9 cellular contexts compared by ENCODE assay signal in the genomic region with DNA sequence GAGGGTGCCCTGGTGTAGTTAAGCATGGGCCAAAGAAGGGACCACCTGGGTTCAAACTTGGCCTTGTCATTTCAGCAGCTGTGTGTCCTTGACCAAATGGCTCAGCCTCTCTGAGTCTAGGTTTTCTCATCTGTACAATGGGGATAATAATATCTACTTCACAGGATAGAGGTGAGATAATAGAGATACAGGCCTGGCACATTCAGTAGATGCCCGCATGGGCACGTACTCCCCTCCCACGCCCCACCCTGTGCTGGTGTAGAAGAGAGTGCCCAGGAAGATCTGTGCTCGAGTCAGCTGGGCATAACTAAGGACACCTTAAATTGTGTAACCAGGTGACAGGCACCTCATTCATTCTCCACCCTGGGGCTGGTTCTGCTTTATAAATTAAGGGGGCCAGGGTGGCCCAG. TPM values are rescaled to one million over a fixed set of nuclear protein-coding genes. Genes with fewer than 3 reads are reported as not detected.
DNase-seq lines count a peak whose midpoint lies in the region; ATAC-seq and TF ChIP-seq lines count a peak whose summit lies in the region.
"Had no signal": no experiment of that assay in that cellular context is flagged by ENCODE, and none has a peak within 500 bp of the region (broad histone marks: within the 10 kb centered on the region; RNA-seq: fewer than 3 reads in every experiment).

No MANE protein-coding gene starts in this region.

- no peaks in the 10 kb centered on the region for H3K9me3 Mint-ChIP-seq in stimulated activated effector memory CD8-positive, alpha-beta T cell treated with anti-CD3 and anti-CD28 coated beads, Interleukin-12 subunit alpha, Interleukin-12 subunit beta, amount 100 ng/mL, for 72 hours

- H3K4me3 ChIP-seq in coronary artery (peak overlapping the region; percentile 60), MG63 (no peak overlapping the region)

- ATAC-seq in HG03439 (IDR thresholded peaks at IDR 0.05; ENCODE audit: unreplicated experiment) = peak; percentile 24
- peak; percentile 67 for ATAC-seq in stimulated activated effector memory CD8-positive, alpha-beta T cell treated with anti-CD3 and anti-CD28 coated beads, Interleukin-12 subunit alpha, Interleukin-12 subunit beta, amount 100 ng/mL, for 72 hours

- peaks cover 47% of the 10 kb centered on the region for H3K4me1 Mint-ChIP-seq in stimulated activated effector memory CD8-positive, alpha-beta T cell treated with anti-CD3 and anti-CD28 coated beads, Interleukin-12 subunit alpha, Interleukin-12 subunit beta, amount 100 ng/mL, for 72 hours

- no peaks in the 10 kb centered on the region for H3K9me3 ChIP-seq in MG63

- H3K27me3 ChIP-seq in MG63 = no peaks in the 10 kb centered on the region

- DNase-seq in NK-92 treated with Interleukin-12 subunit alpha and Interleukin-12 subunit beta, amount 100 ng/mL, for 24 hours (lab: John Stamatoyannopoulos, UW) = peak; percentile 42
- no peak for DNase-seq in NK-92 (lab: John Stamatoyannopoulos, UW; ENCODE audit: unreplicated experiment)
- DNase-seq in coronary artery (ENCODE audit: low spot score) = peak; percentile 61
- no peak for DNase-seq in stimulated activated effector memory CD8-positive, alpha-beta T cell treated with anti-CD3 and anti-CD28 coated beads, Interleukin-12 subunit alpha, Interleukin-12 subunit beta, amount 100 ng/mL, for 72 hours (ENCODE audit: low spot score in 2 of 2)
- DNase-seq in MG63 = no peak
- no peak for DNase-seq in Ammon's horn (ENCODE audit: low spot score)
- DNase-seq in GOT3 (lab: John Stamatoyannopoulos, UW) = no peak

- TF ChIP-seq CTCF in coronary artery (IDR thresholded peaks at IDR 0.05) = no peak

- no peaks in the 10 kb centered on the region for H3K36me3 ChIP-seq in MG63

- no peak overlapping the region for H3K27ac ChIP-seq in coronary artery
- H3K27ac ChIP-seq: 22Rv1 had no signal

- H3K4me3 Mint-ChIP-seq in stimulated activated effector memory CD8-positive, alpha-beta T cell treated with anti-CD3 and anti-CD28 coated beads, Interleukin-12 subunit alpha, Interleukin-12 subunit beta, amount 100 ng/mL, for 72 hours = peak overlapping the region; percentile 88

- H3K36me3 Mint-ChIP-seq in stimulated activated effector memory CD8-positive, alpha-beta T cell treated with anti-CD3 and anti-CD28 coated beads, Interleukin-12 subunit alpha, Interleukin-12 subunit beta, amount 100 ng/mL, for 72 hours = peaks cover 22% of the 10 kb centered on the region

- peak overlapping the region; percentile 97 for H3K27ac Mint-ChIP-seq in stimulated activated effector memory CD8-positive, alpha-beta T cell treated with anti-CD3 and anti-CD28 coated beads, Interleukin-12 subunit alpha, Interleukin-12 subunit beta, amount 100 ng/mL, for 72 hours

RNA-seq across cellular contexts. Expression of a gene that starts 8.4 kb away (rescaled TPM):
- 31.5 and 33.4 TPM in 2 replicates for total RNA-seq in MG63 (2014; rRNA removed; shearing (Covaris generic); ENCODE audit: low replicate concordance)

RNA-seq across cellular contexts. Expression of a gene that starts 21.1 kb away (rescaled TPM):
- 88.6 and 110 TPM in 2 replicates for total RNA-seq in MG63 (2014; rRNA removed; shearing (Covaris generic); ENCODE audit: low replicate concordance)

Comparison
In these comparisons a context has a peak if more than half of its experiments do, and no peak if none do; other contexts are left out.
1. DNase-seq: peak in NK-92 treated with Interleukin-12 subunit alpha and Interleukin-12 subunit beta, amount 100 ng/mL, for 24 hours (single experiment) and coronary artery (single experiment); none in NK-92 (single experiment), stimulated activated effector memory CD8-positive, alpha-beta T cell treated with anti-CD3 and anti-CD28 coated beads, Interleukin-12 subunit alpha, Interleukin-12 subunit beta, amount 100 ng/mL, for 72 hours (0 of 2), MG63 (single experiment), Ammon's horn (single experiment) and GOT3 (single experiment).